In the genomic region with DNA sequence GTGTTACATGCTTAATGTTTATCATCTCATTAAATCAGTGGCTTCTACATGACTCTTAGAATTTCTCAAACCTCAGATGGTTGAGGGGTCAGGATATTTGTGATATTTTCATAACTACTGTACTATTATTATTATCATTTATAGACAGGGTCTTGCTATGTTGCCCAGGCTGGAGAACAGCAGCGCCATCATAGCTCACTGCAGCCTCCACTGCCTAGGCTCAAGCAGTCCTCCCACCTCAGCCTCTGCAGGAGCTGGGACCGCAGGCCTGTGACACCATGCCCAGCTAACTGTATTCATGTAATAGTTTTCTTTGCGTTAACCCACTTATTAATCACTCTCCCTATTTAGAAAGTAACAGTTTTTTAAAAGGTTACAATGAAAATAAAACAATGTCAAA, we compare ENCODE assay signal across 18 cellular contexts. TPM values are rescaled to one million over a fixed set of nuclear protein-coding genes. Genes with fewer than 3 reads are reported as not detected.
DNase-seq lines count a peak whose midpoint lies in the region; ATAC-seq and TF ChIP-seq lines count a peak whose summit lies in the region.
"Had no signal": no experiment of that assay in that cellular context is flagged by ENCODE, and none has a peak within 500 bp of the region (broad histone marks: within the 10 kb centered on the region; RNA-seq: fewer than 3 reads in every experiment).

No MANE protein-coding gene starts in this region.

- peaks cover 18% of the 10 kb centered on the region for H3K36me3 Mint-ChIP-seq in T-helper 1 cell treated with Interleukin-12 subunit alpha and Interleukin-12 subunit beta and Interleukin-4 antibody, amounts not matched to agents 30 μg/mL and 1 μg/mL, for 36 hours (ENCODE audit: low read depth)
- H3K36me3 Mint-ChIP-seq in CD4-positive, CD25-positive, alpha-beta regulatory T cell = no peaks in the 10 kb centered on the region
- H3K36me3 Mint-ChIP-seq in activated CD8-positive, alpha-beta T cell treated with anti-CD3 and anti-CD28 coated beads for 36 hours (ENCODE audit: low read depth) = peaks cover 6% of the 10 kb centered on the region
- H3K36me3 Mint-ChIP-seq in naive thymus-derived CD8-positive, alpha-beta T cell = peaks cover 2 to 5% (median 3%) of the 10 kb centered on the region in 3 donors

- peak overlapping the region; percentile 62 for H3K27ac Mint-ChIP-seq in T-helper 1 cell treated with Interleukin-12 subunit alpha and Interleukin-12 subunit beta and Interleukin-4 antibody, amounts not matched to agents 30 μg/mL and 1 μg/mL, for 36 hours
- peak overlapping the region; percentile 51 to 98 (median 73) for H3K27ac Mint-ChIP-seq in CD4-positive, CD25-positive, alpha-beta regulatory T cell
- H3K27ac Mint-ChIP-seq in activated CD8-positive, alpha-beta T cell treated with anti-CD3 and anti-CD28 coated beads for 36 hours = peak overlapping the region; percentile 6
- H3K27ac Mint-ChIP-seq in naive thymus-derived CD8-positive, alpha-beta T cell = peak overlapping the region in 9 of 10 donors; percentile 4 to 99 (median 84)

- H3K36me3 ChIP-seq in CD4-positive, CD25-positive, alpha-beta regulatory T cell (ENCODE audit: control insufficient read depth, insufficient read depth, low read length) = no peaks in the 10 kb centered on the region
- H3K36me3 ChIP-seq in tibial artery = no peaks in the 10 kb centered on the region
- H3K36me3 ChIP-seq: BLaER1, left lung, right atrium auricular region had no signal

- H3K4me3 Mint-ChIP-seq in T-helper 1 cell treated with Interleukin-12 subunit alpha and Interleukin-12 subunit beta and Interleukin-4 antibody, amounts not matched to agents 30 μg/mL and 1 μg/mL, for 36 hours = peak overlapping the region; percentile 49
- H3K4me3 Mint-ChIP-seq in CD4-positive, CD25-positive, alpha-beta regulatory T cell = peak overlapping the region; percentile 45 to 84 (median 78)
- no peak overlapping the region for H3K4me3 Mint-ChIP-seq in activated CD8-positive, alpha-beta T cell treated with anti-CD3 and anti-CD28 coated beads for 36 hours
- H3K4me3 Mint-ChIP-seq in naive thymus-derived CD8-positive, alpha-beta T cell = peak overlapping the region in 8 of 10 donors; percentile 28 to 76 (median 56)
- H3K4me3 Mint-ChIP-seq: H9 had no signal

- TF ChIP-seq POLR2A in erythroblast (IDR thresholded peaks at IDR 0.05; ENCODE audit: low read length) = no peak

- POLR2A ChIA-PET in activated CD8-positive, alpha-beta T cell treated with anti-CD3 and anti-CD28 coated beads for 36 hours (lab: Charles Lee) = no interaction called here
- POLR2A ChIA-PET in naive thymus-derived CD8-positive, alpha-beta T cell (lab: Charles Lee) = interaction anchor here (13.4 kb wide), 1 partner anchor 13 kb away, joined by 918 read pairs; no protein-coding TSS in a partner anchor

- DNase-seq in T-helper 1 cell (no peak), erythroblast (lab: John Stamatoyannopoulos, UW) (no peak), tibial artery (no peak)
- no peak for DNase-seq in CD4-positive, CD25-positive, alpha-beta regulatory T cell
- DNase-seq in activated CD8-positive, alpha-beta T cell treated with anti-CD3 and anti-CD28 coated beads for 36 hours = no peak
- DNase-seq in naive thymus-derived CD8-positive, alpha-beta T cell = no peak
- DNase-seq: 8988T, H9, left lung, mucosa of descending colon, NCI-H1105, NCI-H510A treated with DMSO at 0.1 percent for 48 hours, Right ventricle myocardium superior had no signal

- H3K9me3 Mint-ChIP-seq in T-helper 1 cell treated with Interleukin-12 subunit alpha and Interleukin-12 subunit beta and Interleukin-4 antibody, amounts not matched to agents 30 μg/mL and 1 μg/mL, for 36 hours = no peaks in the 10 kb centered on the region
- peaks cover 0 to 2% (median 0%) of the 10 kb centered on the region in 7 donors for H3K9me3 Mint-ChIP-seq in CD4-positive, CD25-positive, alpha-beta regulatory T cell
- H3K9me3 Mint-ChIP-seq in activated CD8-positive, alpha-beta T cell treated with anti-CD3 and anti-CD28 coated beads for 36 hours = no peaks in the 10 kb centered on the region
- no peaks in the 10 kb centered on the region for H3K9me3 Mint-ChIP-seq in naive thymus-derived CD8-positive, alpha-beta T cell
- H3K9me3 Mint-ChIP-seq: H9 had no signal

- H3K4me1 ChIP-seq in CD4-positive, CD25-positive, alpha-beta regulatory T cell (ENCODE audit: control insufficient read depth, insufficient read depth, low read length, poor library complexity, severe bottlenecking) = peaks cover 86% of the 10 kb centered on the region
- H3K4me1 ChIP-seq in tibial artery = peaks cover 10 to 42% (median 39%) of the 10 kb centered on the region in 4 donors

- H3K4me1 Mint-ChIP-seq in T-helper 1 cell treated with Interleukin-12 subunit alpha and Interleukin-12 subunit beta and Interleukin-4 antibody, amounts not matched to agents 30 μg/mL and 1 μg/mL, for 36 hours (ENCODE audit: low read depth) = peaks cover 46% of the 10 kb centered on the region
- peaks cover 8 to 82% (median 42%) of the 10 kb centered on the region in 4 donors for H3K4me1 Mint-ChIP-seq in CD4-positive, CD25-positive, alpha-beta regulatory T cell
- H3K4me1 Mint-ChIP-seq in activated CD8-positive, alpha-beta T cell treated with anti-CD3 and anti-CD28 coated beads for 36 hours (ENCODE audit: low read depth) = peaks cover 54% of the 10 kb centered on the region
- peaks cover 33 to 86% (median 66%) of the 10 kb centered on the region in 4 donors for H3K4me1 Mint-ChIP-seq in naive thymus-derived CD8-positive, alpha-beta T cell

- peak overlapping the region; percentile 15 for H3K27ac ChIP-seq in CD4-positive, CD25-positive, alpha-beta regulatory T cell (ENCODE audit: insufficient read depth, low read length, poor library complexity, severe bottlenecking)
- no peak overlapping the region for H3K27ac ChIP-seq in tibial artery
- H3K27ac ChIP-seq: BLaER1, right atrium auricular region, VCaP had no signal

- no peaks in the 10 kb centered on the region for H3K27me3 ChIP-seq in CD4-positive, CD25-positive, alpha-beta regulatory T cell (ENCODE audit: control insufficient read depth, insufficient read depth, low read length)
- H3K27me3 ChIP-seq in tibial artery = no peaks in the 10 kb centered on the region
- H3K27me3 ChIP-seq: BLaER1, left lung, right atrium auricular region had no signal

- no peak overlapping the region for H3K4me3 ChIP-seq in CD4-positive, CD25-positive, alpha-beta regulatory T cell (ENCODE audit: low read depth, low read length)
- no peak overlapping the region for H3K4me3 ChIP-seq in tibial artery
- H3K4me3 ChIP-seq: BLaER1, left lung, mucosa of descending colon, right atrium auricular region had no signal

- no peaks in the 10 kb centered on the region for H3K9me3 ChIP-seq in CD4-positive, CD25-positive, alpha-beta regulatory T cell (ENCODE audit: control insufficient read depth in 2 of 2, low read length in 2 of 2)
- no peaks in the 10 kb centered on the region for H3K9me3 ChIP-seq in tibial artery
- H3K9me3 ChIP-seq: BLaER1, left lung, mucosa of descending colon, right atrium auricular region had no signal

- TF ChIP-seq CTCF in activated CD8-positive, alpha-beta T cell treated with anti-CD3 and anti-CD28 coated beads for 36 hours (IDR thresholded peaks at IDR 0.05) = no peak
- TF ChIP-seq CTCF in tibial artery (IDR thresholded peaks at IDR 0.05) = no peak

- no peak for ATAC-seq in CD4-positive, CD25-positive, alpha-beta regulatory T cell (ENCODE audit: low read depth in 2 of 2)
- ATAC-seq in activated CD8-positive, alpha-beta T cell treated with anti-CD3 and anti-CD28 coated beads for 36 hours = no peak
- ATAC-seq in naive thymus-derived CD8-positive, alpha-beta T cell = no peak
- no peak for ATAC-seq in GM21619 (IDR thresholded peaks at IDR 0.05; ENCODE audit: unreplicated experiment)
- ATAC-seq: left lung, mucosa of descending colon had no signal

- H3K27me3 Mint-ChIP-seq in T-helper 1 cell treated with Interleukin-12 subunit alpha and Interleukin-12 subunit beta and Interleukin-4 antibody, amounts not matched to agents 30 μg/mL and 1 μg/mL, for 36 hours (ENCODE audit: low read depth) = no peaks in the 10 kb centered on the region
- peaks cover 18% of the 10 kb centered on the region for H3K27me3 Mint-ChIP-seq in CD4-positive, CD25-positive, alpha-beta regulatory T cell
- no peaks in the 10 kb centered on the region for H3K27me3 Mint-ChIP-seq in activated CD8-positive, alpha-beta T cell treated with anti-CD3 and anti-CD28 coated beads for 36 hours
- no peaks in the 10 kb centered on the region for H3K27me3 Mint-ChIP-seq in naive thymus-derived CD8-positive, alpha-beta T cell

- intact Hi-C loops in activated CD8-positive, alpha-beta T cell treated with anti-CD3 and anti-CD28 coated beads for 36 hours (cut with micrococcal nuclease) = no loop called here
- intact Hi-C loops in tibial artery (cut with DNase I; ENCODE audit: low total_unique reads) = loop anchor here (10.0 kb wide), 1 partner anchor 685 kb away; no protein-coding TSS in a partner anchor

- CTCF ChIA-PET in activated CD8-positive, alpha-beta T cell treated with anti-CD3 and anti-CD28 coated beads for 36 hours (lab: Charles Lee) = interaction anchor here (1.2 kb wide), 1 partner anchor 56 kb away, joined by 3 read pairs; no protein-coding TSS in a partner anchor

RNA-seq across cellular contexts. Expression of a gene that starts 9.5 kb away (rescaled TPM):
- total RNA-seq in CD4-positive, CD25-positive, alpha-beta regulatory T cell = 478 TPM
- polyA plus RNA-seq in CD4-positive, CD25-positive, alpha-beta regulatory T cell = 100 to 1,000 TPM; 144 to 234 (median 197) TPM
- 100 to 1,000 TPM; 120 to 122 TPM for total RNA-seq in activated CD8-positive, alpha-beta T cell treated with anti-CD3 and anti-CD28 coated beads for 36 hours
- total RNA-seq in naive thymus-derived CD8-positive, alpha-beta T cell = 100 to 1,000 TPM; 105 to 112 TPM
- 100 to 1,000 TPM; 100 to 162 (median 107) TPM for polyA plus RNA-seq in naive thymus-derived CD8-positive, alpha-beta T cell

RNA-seq across cellular contexts. Expression of a gene that starts 9.5 kb away (rescaled TPM):
- 56.5 TPM for total RNA-seq in CD4-positive, CD25-positive, alpha-beta regulatory T cell
- polyA plus RNA-seq in CD4-positive, CD25-positive, alpha-beta regulatory T cell = 10 to 100 TPM; 52.4 to 68.2 (median 58.9) TPM
- 10 to 100 TPM; 66.8 to 72.4 TPM for total RNA-seq in activated CD8-positive, alpha-beta T cell treated with anti-CD3 and anti-CD28 coated beads for 36 hours
- 10 to 100 TPM; 60.2 to 62.8 TPM for total RNA-seq in naive thymus-derived CD8-positive, alpha-beta T cell
- 10 to 100 TPM; 36.1 to 56.2 (median 50.2) TPM for polyA plus RNA-seq in naive thymus-derived CD8-positive, alpha-beta T cell

RNA-seq across cellular contexts. Expression of a gene that starts 41.6 kb away (rescaled TPM):
- 25.4 TPM for total RNA-seq in CD4-positive, CD25-positive, alpha-beta regulatory T cell
- 1 to 10 TPM in 2 of 4 donors, under 1 TPM in 2; 0.71 to 2.5 (median 1.2) TPM for polyA plus RNA-seq in CD4-positive, CD25-positive, alpha-beta regulatory T cell
- total RNA-seq in activated CD8-positive, alpha-beta T cell treated with anti-CD3 and anti-CD28 coated beads for 36 hours = 10 to 100 TPM; 73.8 to 87.5 TPM
- total RNA-seq in naive thymus-derived CD8-positive, alpha-beta T cell = 10 to 100 TPM; 24.5 to 25.7 TPM
- 1 to 10 TPM; 1.4 to 3.4 (median 1.9) TPM for polyA plus RNA-seq in naive thymus-derived CD8-positive, alpha-beta T cell

RNA-seq across cellular contexts. Expression of a gene that starts 43.2 kb away (rescaled TPM):
- 57.6 TPM for total RNA-seq in CD4-positive, CD25-positive, alpha-beta regulatory T cell
- polyA plus RNA-seq in CD4-positive, CD25-positive, alpha-beta regulatory T cell = 10 to 100 TPM; 16.0 to 22.3 (median 19.9) TPM
- total RNA-seq in activated CD8-positive, alpha-beta T cell treated with anti-CD3 and anti-CD28 coated beads for 36 hours = 10 to 100 TPM; 85.0 to 95.7 TPM
- 100 to 1,000 TPM; 100 to 103 TPM for total RNA-seq in naive thymus-derived CD8-positive, alpha-beta T cell
- 10 to 100 TPM; 26.1 to 35.1 (median 27.2) TPM for polyA plus RNA-seq in naive thymus-derived CD8-positive, alpha-beta T cell

RNA-seq across cellular contexts. Expression of a gene that starts 57.1 kb away (rescaled TPM):
- 8.7 TPM for total RNA-seq in CD4-positive, CD25-positive, alpha-beta regulatory T cell
- 10 to 100 TPM in 1 of 4 donors, 1 to 10 TPM in 3; 6.5 to 14.2 (median 7.5) TPM for polyA plus RNA-seq in CD4-positive, CD25-positive, alpha-beta regulatory T cell
- 1 to 10 TPM; 3.9 to 4.8 TPM for total RNA-seq in activated CD8-positive, alpha-beta T cell treated with anti-CD3 and anti-CD28 coated beads for 36 hours
- total RNA-seq in naive thymus-derived CD8-positive, alpha-beta T cell = 1 to 10 TPM; 6.6 to 7.9 TPM
- 1 to 10 TPM in 2 of 3 donors, under 1 TPM in 1; 0.37 to 2.6 (median 1.3) TPM for polyA plus RNA-seq in naive thymus-derived CD8-positive, alpha-beta T cell

Comparison
In these comparisons a context has a peak if more than half of its experiments do, and no peak if none do; other contexts are left out.
1. H3K27ac Mint-ChIP-seq: peak in every context shown above with its lines; median percentile 84 in naive thymus-derived CD8-positive, alpha-beta T cell; 73 in CD4-positive, CD25-positive, alpha-beta regulatory T cell; 62 in T-helper 1 cell treated with Interleukin-12 subunit alpha and Interleukin-12 subunit beta and Interleukin-4 antibody, amounts not matched to agents 30 μg/mL and 1 μg/mL, for 36 hours; 6 in activated CD8-positive, alpha-beta T cell treated with anti-CD3 and anti-CD28 coated beads for 36 hours.